Comparison of ENCODE assay signal across 7 cellular contexts in genomic region chr7:139340808-139341057, GRCh38. TPM values are rescaled to one million over a fixed set of nuclear protein-coding genes. Genes with fewer than 3 reads are reported as not detected.
DNase-seq lines count a peak whose midpoint lies in the region; ATAC-seq and TF ChIP-seq lines count a peak whose summit lies in the region.

No MANE protein-coding gene starts in this region.

- H2BK120ac ChIP-seq in H9 (ENCODE audit: low read depth, low read length, poor library complexity, severe bottlenecking) (no peak overlapping the region), trophoblast cell (ENCODE audit: insufficient read depth, low read length, poor library complexity) (peak overlapping the region; percentile 81)

- H2BK5ac ChIP-seq in H9 (ENCODE audit: insufficient read length, low read length) (no peak overlapping the region), trophoblast cell (ENCODE audit: low read depth, low read length, poor library complexity) (peak overlapping the region; percentile 67)

- no peak overlapping the region for H2AK5ac ChIP-seq in H9 (ENCODE audit: insufficient read length, low read length)
- H2AK5ac ChIP-seq in trophoblast cell (ENCODE audit: low read length): no peak overlapping the region

- no peak for TF ChIP-seq POLR2A in esophagus squamous epithelium (IDR thresholded peaks at IDR 0.05)

- H3K79me1 ChIP-seq in H9 (ENCODE audit: insufficient read depth, low read depth, low read length, poor library complexity, severe bottlenecking) (no peaks in the 10 kb centered on the region), trophoblast cell (ENCODE audit: low read length) (peaks cover 10% of the 10 kb centered on the region)

- TF ChIP-seq CTCF in H9 (conservative IDR thresholded peaks at IDR 0.05) (no peak), esophagus squamous epithelium (IDR thresholded peaks at IDR 0.05) (no peak)

- no peaks in the 10 kb centered on the region for H4K20me1 ChIP-seq in H9 (ENCODE audit: control insufficient read depth, insufficient read depth, insufficient read length)

- H3K27me3 ChIP-seq in H9 (ENCODE audit: insufficient read depth, low read length) (no peaks in the 10 kb centered on the region), SJSA1 (replicated peaks) (no peaks in the 10 kb centered on the region), esophagus squamous epithelium (no peaks in the 10 kb centered on the region), trophoblast cell (ENCODE audit: insufficient read depth, low read length) (no peaks in the 10 kb centered on the region)

- peak overlapping the region; percentile 78 for H4K12ac ChIP-seq in trophoblast cell (ENCODE audit: low read depth, low read length)

- H3K27ac Mint-ChIP-seq in H9: peak overlapping the region; percentile 99 to 100 (median 100)

- H3K4me1 ChIP-seq in H9 (ENCODE audit: insufficient read depth, low read length) (no peaks in the 10 kb centered on the region), SJSA1 (replicated peaks) (peaks cover 6% of the 10 kb centered on the region), esophagus squamous epithelium (peaks cover 6 to 25% (median 6%) of the 10 kb centered on the region in 3 donors), trophoblast cell (ENCODE audit: control insufficient read depth in 1 of 2, insufficient read depth in 2 of 2, low read length in 2 of 2) (peaks cover 0 to 3% of the 10 kb centered on the region in 2 experiments)

- no peak overlapping the region for H2BK15ac ChIP-seq in H9 (ENCODE audit: low read depth, low read length)

- H3K4me3 ChIP-seq in SJSA1: peak overlapping the region; percentile 70
- peak overlapping the region; percentile 57 to 100 (median 83) for H3K4me3 ChIP-seq in esophagus squamous epithelium
- peak overlapping the region; percentile 97 for H3K4me3 ChIP-seq in trophoblast cell (ENCODE audit: low read depth, low read length)

- peaks cover 10 to 14% of the 10 kb centered on the region in 2 experiments; a peak in 4 of 5 replicates for H3K9me3 Mint-ChIP-seq in H9

- peaks cover 3% of the 10 kb centered on the region; the same call in 1 of the 2 replicates for H3K36me3 ChIP-seq in SJSA1
- H3K36me3 ChIP-seq in esophagus squamous epithelium: peaks cover 0 to 9% (median 0%) of the 10 kb centered on the region in 3 donors
- peaks cover 1 to 2% of the 10 kb centered on the region in 2 experiments for H3K36me3 ChIP-seq in trophoblast cell (ENCODE audit: control insufficient read depth in 1 of 2, insufficient read depth in 2 of 2, low read length in 2 of 2)

- no CpG with 5 or more reads among the region's 9 CpGs for WGBS in H9 (ENCODE audit: extremely low coverage, insufficient read length, low lambda C conversion rate)
- 0% methylated on average over 9 of the region's 9 CpGs for WGBS in esophagus squamous epithelium, 2 donors
- whole genome bisulfite sequencing in trophoblast cell (ENCODE audit: extremely low coverage, insufficient coverage, insufficient read length): no CpG with 5 or more reads among the region's 9 CpGs

- H2AFZ ChIP-seq in H9 (ENCODE audit: low read length) (no peak overlapping the region), trophoblast cell (ENCODE audit: insufficient read depth, low read length, poor library complexity) (no peak overlapping the region)

- H2BK12ac ChIP-seq in H9 (ENCODE audit: insufficient read length, low read depth, low read length) (no peak overlapping the region), trophoblast cell (ENCODE audit: low read length) (no peak overlapping the region)

- no peak overlapping the region for H3K56ac ChIP-seq in H9 (ENCODE audit: insufficient read length, low read depth, low read length)

- H3K27me3 Mint-ChIP-seq in H9 (ENCODE audit: low read depth): peaks cover 10% of the 10 kb centered on the region

- no peak overlapping the region for H4K5ac ChIP-seq in H9 (ENCODE audit: insufficient read length, low read depth, low read length)

- H3K23ac ChIP-seq in H9 (ENCODE audit: insufficient read length, low read depth, low read length) (no peak overlapping the region), trophoblast cell (ENCODE audit: low read length) (no peak overlapping the region)

- H3K79me2 ChIP-seq in H9 (ENCODE audit: insufficient read depth, low read length): no peaks in the 10 kb centered on the region
- peaks cover 3% of the 10 kb centered on the region for H3K79me2 ChIP-seq in trophoblast cell (ENCODE audit: control insufficient read depth, insufficient read depth, low read length, poor library complexity)

- intact Hi-C loops in esophagus squamous epithelium (cut with DNase I): no loop called here

- peak overlapping the region; percentile 91 to 95 for H3K4me3 Mint-ChIP-seq in H9

- peaks cover 7 to 11% of the 10 kb centered on the region in 2 experiments for H3K4me1 Mint-ChIP-seq in H9

- H2BK20ac ChIP-seq in H9 (ENCODE audit: low read depth, low read length, poor library complexity, severe bottlenecking): no peak overlapping the region

- peak overlapping the region; percentile 9 for H3T11ph ChIP-seq in H9 (ENCODE audit: low read length)

- no peak for ATAC-seq in GM18873 (IDR thresholded peaks at IDR 0.05; ENCODE audit: low FRiP score, unreplicated experiment)

- H3K14ac ChIP-seq in H9 (ENCODE audit: insufficient read depth, low read length) (peak overlapping the region; percentile 99; the same call in 1 of the 2 replicates), trophoblast cell (ENCODE audit: low read length) (peak overlapping the region; percentile 65)

- H3K4ac ChIP-seq in H9 (ENCODE audit: low read depth, low read length) (no peak overlapping the region; the same call in 1 of the 2 replicates), trophoblast cell (ENCODE audit: low read depth, low read length) (no peak overlapping the region)

- H4K91ac ChIP-seq in H9 (ENCODE audit: insufficient read length, low read depth, low read length) (no peak overlapping the region), trophoblast cell (ENCODE audit: low read depth, low read length) (peak overlapping the region; percentile 99)

- H3K9ac ChIP-seq in H9 (ENCODE audit: extremely low read depth, insufficient read length, low read length): peak overlapping the region; percentile 98
- H3K9ac ChIP-seq in trophoblast cell (ENCODE audit: low read length): peak overlapping the region; percentile 79

- peaks cover 5 to 22% (median 12%) of the 10 kb centered on the region in 3 experiments; a peak in 6 of 7 replicates for H3K36me3 Mint-ChIP-seq in H9 (ENCODE audit: insufficient read depth in 1 of 3, low read depth in 3 of 3)

- DNase-seq in H9 (no peak), SJSA1 (ENCODE audit: low read depth in 1 of 2, low spot score in 2 of 2) (peak in 1 of 2 experiments; percentile 95), esophagus squamous epithelium (lab: John Stamatoyannopoulos, UW) (no peak), trophoblast cell (no peak), NCI-H446 treated with DMSO at 0.1 percent for 48 hours (lab: John Stamatoyannopoulos, UW) (no peak)
- no peak for DNase-seq in effector CD8-positive, alpha-beta T cell (lab: John Stamatoyannopoulos, UW)

- H4K8ac ChIP-seq in H9 (replicated peaks; ENCODE audit: insufficient read length, low read depth, low read length): no peak overlapping the region
- H4K8ac ChIP-seq in trophoblast cell (ENCODE audit: low read depth, low read length): peak overlapping the region; percentile 92

- H3K4me2 ChIP-seq in H9 (ENCODE audit: insufficient read depth, insufficient read length, low read length): peak overlapping the region; percentile 84
- peak overlapping the region; percentile 87 for H3K4me2 ChIP-seq in trophoblast cell (ENCODE audit: low read length)

- H3K27ac ChIP-seq in H9 (ENCODE audit: insufficient read length, low read depth, low read length) (peak overlapping the region; percentile 99), SJSA1 (peak overlapping the region; percentile 94), esophagus squamous epithelium (peak overlapping the region; percentile 93 to 100 (median 100)), trophoblast cell (ENCODE audit: low read depth, low read length) (peak overlapping the region; percentile 96)

- H3K9me3 ChIP-seq in H9 (ENCODE audit: control insufficient read depth, low read depth, low read length): no peaks in the 10 kb centered on the region
- H3K9me3 ChIP-seq in SJSA1 (replicated peaks): 0 out of 2 replicates have a peak, but pooled peaks cover 2% of the 10 kb centered on the region
- H3K9me3 ChIP-seq in esophagus squamous epithelium: peaks cover 0 to 4% (median 0%) of the 10 kb centered on the region in 3 donors
- no peaks in the 10 kb centered on the region for H3K9me3 ChIP-seq in trophoblast cell (ENCODE audit: insufficient read depth, low read depth, low read length)

- H3K18ac ChIP-seq in H9 (ENCODE audit: insufficient read length, low read depth, low read length): peak overlapping the region; percentile 99
- peak overlapping the region; percentile 34 for H3K18ac ChIP-seq in trophoblast cell (ENCODE audit: low read length)

- peaks cover 3% of the 10 kb centered on the region for H3K23me2 ChIP-seq in H9 (ENCODE audit: insufficient read length, low read depth, low read length, poor library complexity, severe bottlenecking)

RNA-seq across cellular contexts. Expression of gene FMC1, which starts 0.4 kb away (rescaled TPM):
- 10.9 and 16.0 TPM in 2 replicates for total RNA-seq in H9 (2021)
- 9.8 and 13.6 TPM in 2 replicates for total RNA-seq in SJSA1 (2014; rRNA removed; shearing (Covaris generic))
- total RNA-seq in esophagus squamous epithelium: 10 to 100 TPM in 1 of 4 donors, 1 to 10 TPM in 2, under 1 TPM in 1; 0.91 to 12.6 (median 4.4) TPM
- 27.6 and 28.9 TPM in 2 replicates for polyA plus RNA-seq in trophoblast cell (2013)

RNA-seq across cellular contexts. Expression of gene LUC7L2, which starts 19.0 kb away (rescaled TPM):
- total RNA-seq in H9 (2021) (81.2 and 84.5 TPM in 2 replicates), esophagus squamous epithelium (10 to 100 TPM; 29.4 to 77.6 (median 50.0) TPM)
- total RNA-seq in SJSA1 (2014; rRNA removed; shearing (Covaris generic)): 66.4 and 68.2 TPM in 2 replicates
- polyA plus RNA-seq in trophoblast cell (2013): 55.6 and 55.7 TPM in 2 replicates
